Comparison of ENCODE assay signal across 12 cellular contexts in genomic region chr9:137673871-137674270, GRCh38. TPM values are rescaled to one million over a fixed set of nuclear protein-coding genes. Genes with fewer than 3 reads are reported as not detected.
DNase-seq lines count a peak whose midpoint lies in the region; ATAC-seq and TF ChIP-seq lines count a peak whose summit lies in the region.
"Had no signal": no experiment of that assay in that cellular context is flagged by ENCODE, and none has a peak within 500 bp of the region (broad histone marks: within the 10 kb centered on the region; RNA-seq: fewer than 3 reads in every experiment).

No MANE protein-coding gene starts in this region.

- peaks cover 24% of the 10 kb centered on the region; the same call in 1 of the 2 replicates for H3K79me2 ChIP-seq in OCI-LY1 (ENCODE audit: insufficient read depth, low read length)

- no peak overlapping the region for H3K4me3 Mint-ChIP-seq in CD4-positive, CD25-positive, alpha-beta regulatory T cell
- H3K4me3 Mint-ChIP-seq in osteocyte (ENCODE audit: unreplicated experiment) = no peak overlapping the region
- H3K4me3 Mint-ChIP-seq: activated naive CD8-positive, alpha-beta T cell treated with anti-CD3 and anti-CD28 coated beads, Interleukin-2, amount 10 ng/mL, durations not matched to agents 7 days and 5 days had no signal

- no peak for TF ChIP-seq CTCF in OCI-LY1 (IDR thresholded peaks at IDR 0.05; ENCODE audit: low read length)
- TF ChIP-seq CTCF in fibroblast of the aortic adventitia (IDR thresholded peaks at IDR 0.05; ENCODE audit: insufficient read depth, low read length) = no peak
- TF ChIP-seq CTCF in osteocyte (IDR thresholded peaks at IDR 0.05) = no peak

- H3K4me1 ChIP-seq in CD4-positive, CD25-positive, alpha-beta regulatory T cell (ENCODE audit: control insufficient read depth, insufficient read depth, low read length, poor library complexity, severe bottlenecking) = peaks cover 9% of the 10 kb centered on the region
- peaks cover 90% of the 10 kb centered on the region for H3K4me1 ChIP-seq in OCI-LY1 (ENCODE audit: insufficient read depth, low read length, severe bottlenecking)

- no peak overlapping the region for H3K27ac ChIP-seq in CD4-positive, CD25-positive, alpha-beta regulatory T cell (ENCODE audit: insufficient read depth, low read length, poor library complexity, severe bottlenecking)
- peak overlapping the region; percentile 99 for H3K27ac ChIP-seq in OCI-LY1 (ENCODE audit: low read depth, low read length, poor library complexity, severe bottlenecking)

- no peak for ATAC-seq in CD4-positive, CD25-positive, alpha-beta regulatory T cell (ENCODE audit: low read depth in 2 of 2)
- no peak for ATAC-seq in HG03175 (IDR thresholded peaks at IDR 0.05; ENCODE audit: unreplicated experiment)
- ATAC-seq in HG02623 (IDR thresholded peaks at IDR 0.05; ENCODE audit: unreplicated experiment) = no peak
- no peak for ATAC-seq in HG03095 (IDR thresholded peaks at IDR 0.05; ENCODE audit: unreplicated experiment)
- ATAC-seq in GM21576 (IDR thresholded peaks at IDR 0.05; ENCODE audit: unreplicated experiment) = no peak
- ATAC-seq: left colon had no signal

- no peak overlapping the region for H2AFZ ChIP-seq in OCI-LY1 (ENCODE audit: low read length)

- H4K20me1 ChIP-seq in OCI-LY1 (ENCODE audit: insufficient read depth, low read length) = no peaks in the 10 kb centered on the region

- H3K27ac Mint-ChIP-seq in CD4-positive, CD25-positive, alpha-beta regulatory T cell = peak overlapping the region in 2 of 3 donors; percentile 25 to 83
- peak overlapping the region; percentile 7 for H3K27ac Mint-ChIP-seq in osteocyte (ENCODE audit: unreplicated experiment)
- H3K27ac Mint-ChIP-seq: activated naive CD8-positive, alpha-beta T cell treated with anti-CD3 and anti-CD28 coated beads, Interleukin-2, amount 10 ng/mL, durations not matched to agents 7 days and 5 days had no signal

- peak overlapping the region; percentile 76 for H3K4me2 ChIP-seq in OCI-LY1 (ENCODE audit: low read length)

- H3K36me3 Mint-ChIP-seq in CD4-positive, CD25-positive, alpha-beta regulatory T cell = peaks cover 21% of the 10 kb centered on the region
- H3K36me3 Mint-ChIP-seq in osteocyte (ENCODE audit: unreplicated experiment) = peaks cover 13% of the 10 kb centered on the region

- H3K9me2 ChIP-seq in OCI-LY1 (ENCODE audit: low read depth, low read length) = no peaks in the 10 kb centered on the region

- no peak overlapping the region for H3K4me3 ChIP-seq in CD4-positive, CD25-positive, alpha-beta regulatory T cell (ENCODE audit: low read depth, low read length)
- peak overlapping the region; percentile 45 for H3K4me3 ChIP-seq in OCI-LY1 (ENCODE audit: low read depth, low read length, poor library complexity, severe bottlenecking)
- H3K4me3 ChIP-seq in fibroblast of the aortic adventitia (ENCODE audit: low read depth, low read length) = no peak overlapping the region

- peaks cover 10% of the 10 kb centered on the region for H3F3A ChIP-seq in OCI-LY1 (ENCODE audit: insufficient read depth, low read length)

- DNase-seq in CD4-positive, CD25-positive, alpha-beta regulatory T cell = no peak
- peak; percentile 36 for DNase-seq in fibroblast of the aortic adventitia (ENCODE audit: low read depth)
- no peak for DNase-seq in osteocyte (ENCODE audit: extremely low spot score, unreplicated experiment)
- DNase-seq: activated naive CD8-positive, alpha-beta T cell treated with anti-CD3 and anti-CD28 coated beads, Interleukin-2, amount 10 ng/mL, durations not matched to agents 7 days and 5 days; left colon; NCI-H1436; NCI-H510A had no signal

- peaks cover 13% of the 10 kb centered on the region for H3K36me3 ChIP-seq in CD4-positive, CD25-positive, alpha-beta regulatory T cell (ENCODE audit: control insufficient read depth, insufficient read depth, low read length)
- H3K36me3 ChIP-seq in OCI-LY1 (ENCODE audit: insufficient read depth, low read length) = peaks cover 14% of the 10 kb centered on the region

- no peaks in the 10 kb centered on the region for H3K9me3 Mint-ChIP-seq in CD4-positive, CD25-positive, alpha-beta regulatory T cell
- no peaks in the 10 kb centered on the region for H3K9me3 Mint-ChIP-seq in osteocyte (ENCODE audit: unreplicated experiment)
- H3K9me3 Mint-ChIP-seq: activated naive CD8-positive, alpha-beta T cell treated with anti-CD3 and anti-CD28 coated beads, Interleukin-2, amount 10 ng/mL, durations not matched to agents 7 days and 5 days had no signal

- H3K9ac ChIP-seq in OCI-LY1 (ENCODE audit: low read length) = peak overlapping the region; percentile 68

- H3K27me3 ChIP-seq in CD4-positive, CD25-positive, alpha-beta regulatory T cell (ENCODE audit: control insufficient read depth, insufficient read depth, low read length) = no peaks in the 10 kb centered on the region
- H3K27me3 ChIP-seq in OCI-LY1 (ENCODE audit: insufficient read depth, low read length) = no peaks in the 10 kb centered on the region

- H3K4me1 Mint-ChIP-seq in CD4-positive, CD25-positive, alpha-beta regulatory T cell = peaks cover 15 to 60% (median 30%) of the 10 kb centered on the region in 4 donors
- H3K4me1 Mint-ChIP-seq in osteocyte (ENCODE audit: unreplicated experiment) = peaks cover 38% of the 10 kb centered on the region

- H3K27me3 Mint-ChIP-seq in CD4-positive, CD25-positive, alpha-beta regulatory T cell = no peaks in the 10 kb centered on the region
- H3K27me3 Mint-ChIP-seq in osteocyte (ENCODE audit: unreplicated experiment) = no peaks in the 10 kb centered on the region
- H3K27me3 Mint-ChIP-seq: activated naive CD8-positive, alpha-beta T cell treated with anti-CD3 and anti-CD28 coated beads, Interleukin-2, amount 10 ng/mL, durations not matched to agents 7 days and 5 days had no signal

- H3K9me3 ChIP-seq in CD4-positive, CD25-positive, alpha-beta regulatory T cell (ENCODE audit: control insufficient read depth in 2 of 2, low read length in 2 of 2) = no peaks in the 10 kb centered on the region
- no peaks in the 10 kb centered on the region for H3K9me3 ChIP-seq in OCI-LY1 (ENCODE audit: low read length)

RNA-seq across cellular contexts. Expression of gene EHMT1, which starts 55.1 kb away (rescaled TPM):
- 142 TPM for total RNA-seq in CD4-positive, CD25-positive, alpha-beta regulatory T cell
- polyA plus RNA-seq in CD4-positive, CD25-positive, alpha-beta regulatory T cell = 10 to 100 TPM; 17.9 to 20.3 (median 19.3) TPM
- total RNA-seq in fibroblast of the aortic adventitia (ENCODE audit: low replicate concordance) (31.4 and 41.8 TPM in 2 replicates), osteocyte (88.6 and 93.3 TPM in 2 replicates)
